Comparison of ENCODE assay signal across 21 cellular contexts in the genomic region with DNA sequence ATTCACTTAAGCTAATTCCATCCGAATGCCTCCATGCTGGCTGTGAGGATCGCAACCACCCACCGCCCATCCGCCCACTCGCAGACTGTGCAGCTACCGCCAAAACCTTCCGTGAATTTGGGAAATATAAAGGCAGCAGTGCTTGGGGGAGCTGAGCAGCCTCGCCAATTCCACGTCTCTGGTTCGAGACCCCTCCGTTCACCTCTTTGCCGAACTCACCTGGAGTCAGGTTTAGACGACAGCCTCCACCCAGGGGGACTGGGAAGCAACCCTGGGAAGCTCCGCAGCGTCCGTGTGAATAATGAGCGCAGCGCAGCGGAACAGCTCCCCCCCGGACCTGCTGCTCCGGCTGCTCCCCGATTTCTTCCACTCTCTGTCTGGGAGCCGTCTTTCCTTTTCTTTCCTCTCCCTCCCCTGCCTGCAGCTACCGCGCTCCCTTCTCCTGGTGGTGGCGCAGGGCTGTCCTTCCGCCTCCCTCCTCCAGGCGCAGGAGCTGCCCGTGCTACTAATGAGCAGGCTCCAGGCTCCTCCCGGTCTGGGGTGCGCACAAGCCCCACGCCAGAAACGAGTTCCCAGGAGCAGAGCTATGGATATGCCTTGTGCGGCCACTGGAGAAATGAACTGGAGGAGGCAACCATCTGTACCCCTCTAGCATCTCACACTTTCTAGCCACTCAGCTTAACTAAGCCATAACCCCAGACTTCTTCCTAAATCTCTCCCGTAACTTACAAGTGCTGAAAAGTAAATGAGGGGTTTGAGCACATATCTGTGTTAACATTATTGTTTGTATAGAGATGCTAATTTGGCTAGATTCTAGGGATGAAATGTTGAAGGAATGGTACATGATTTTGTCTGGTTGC.
DNase-seq lines count a peak whose midpoint lies in the region; ATAC-seq and TF ChIP-seq lines count a peak whose summit lies in the region.
"Had no signal": no experiment of that assay in that cellular context is flagged by ENCODE, and none has a peak within 500 bp of the region (broad histone marks: within the 10 kb centered on the region; RNA-seq: fewer than 3 reads in every experiment).

No MANE protein-coding gene starts in this region.

- H3K27me3 Mint-ChIP-seq in HFFc6 (ENCODE audit: insufficient read depth) (no peaks in the 10 kb centered on the region), endothelial cell (ENCODE audit: unreplicated experiment) (peaks cover 3% of the 10 kb centered on the region)

- TF ChIP-seq CTCF in epithelial cell of proximal tubule (conservative IDR thresholded peaks at IDR 0.05; ENCODE audit: low read depth, low read length) = peak; percentile 30
- no peak for TF ChIP-seq CTCF in HFFc6 (IDR thresholded peaks at IDR 0.05)
- TF ChIP-seq CTCF in endothelial cell (IDR thresholded peaks at IDR 0.05; ENCODE audit: unreplicated experiment) = no peak

- peak; percentile 2 for DNase-seq in DMS53 (lab: John Stamatoyannopoulos, UW)
- DNase-seq in DMS53 treated with DMSO at 0.1 percent for 48 hours (lab: John Stamatoyannopoulos, UW; ENCODE audit: unreplicated experiment) = no peak
- DNase-seq in HT1080 (ENCODE audit: low read depth) = peak; percentile 23
- DNase-seq in epithelial cell of proximal tubule (ENCODE audit: low read depth) = no peak
- DNase-seq in retina = peak; percentile 74
- DNase-seq in HFFc6 = no peak
- no peak for DNase-seq in endothelial cell (ENCODE audit: low spot score)
- DNase-seq: 8988T; activated naive CD8-positive, alpha-beta T cell treated with anti-CD3 and anti-CD28 coated beads, Interleukin-2, amount 10 ng/mL, durations not matched to agents 7 days and 5 days; brain microvascular endothelial cell; gastrocnemius medialis; naive B cell; NCI-H146; NCI-H446; Right ventricle myocardium superior; stimulated activated CD4-positive, alpha-beta T cell treated with anti-CD3 and anti-CD28 coated beads, Interleukin-4, amount 100 ng/mL, for 1 hour; T-helper 17 cell had no signal

- ATAC-seq in HG03378 (IDR thresholded peaks at IDR 0.05; ENCODE audit: unreplicated experiment) = no peak
- ATAC-seq: gastrocnemius medialis, T-helper 17 cell had no signal

- H3K27ac Mint-ChIP-seq in HFFc6 (no peak overlapping the region), endothelial cell (ENCODE audit: unreplicated experiment) (no peak overlapping the region)
- H3K27ac Mint-ChIP-seq: activated naive CD8-positive, alpha-beta T cell treated with anti-CD3 and anti-CD28 coated beads, Interleukin-2, amount 10 ng/mL, durations not matched to agents 7 days and 5 days; naive B cell; T-helper 17 cell had no signal

- H3K9me3 Mint-ChIP-seq in HFFc6 (peaks cover 27% of the 10 kb centered on the region), endothelial cell (ENCODE audit: unreplicated experiment) (peaks cover 16% of the 10 kb centered on the region)

- no peaks in the 10 kb centered on the region for H3K4me1 Mint-ChIP-seq in HFFc6 (ENCODE audit: low read depth)
- H3K4me1 Mint-ChIP-seq in endothelial cell (ENCODE audit: unreplicated experiment) = no peaks in the 10 kb centered on the region
- H3K4me1 Mint-ChIP-seq: T-helper 17 cell had no signal

- H3K36me3 Mint-ChIP-seq in HFFc6 (ENCODE audit: low read depth) (peaks cover 4% of the 10 kb centered on the region; the same call in 1 of the 2 replicates), endothelial cell (ENCODE audit: low read depth, unreplicated experiment) (peaks cover 5% of the 10 kb centered on the region)
- H3K36me3 Mint-ChIP-seq: activated naive CD8-positive, alpha-beta T cell treated with anti-CD3 and anti-CD28 coated beads, Interleukin-2, amount 10 ng/mL, durations not matched to agents 7 days and 5 days had no signal

- H3K4me3 ChIP-seq in epithelial cell of proximal tubule (ENCODE audit: low read depth, low read length) = peak overlapping the region; percentile 42
- H3K4me3 ChIP-seq: BLaER1, gastrocnemius medialis, lung, skin epidermis had no signal

- H3K4me3 Mint-ChIP-seq in HFFc6 = no peak overlapping the region
- H3K4me3 Mint-ChIP-seq in endothelial cell (ENCODE audit: unreplicated experiment) = no peak overlapping the region
- H3K4me3 Mint-ChIP-seq: activated naive CD8-positive, alpha-beta T cell treated with anti-CD3 and anti-CD28 coated beads, Interleukin-2, amount 10 ng/mL, durations not matched to agents 7 days and 5 days; naive B cell; T-helper 17 cell had no signal

Comparison
In these comparisons a context has a peak if more than half of its experiments do, and no peak if none do; other contexts are left out.
1. DNase-seq: peak in DMS53 (single experiment), HT1080 (single experiment) and retina (single experiment); none in DMS53 treated with DMSO at 0.1 percent for 48 hours (single experiment), epithelial cell of proximal tubule (single experiment), HFFc6 (single experiment) and endothelial cell (single experiment).